ENCODE assay signal across 22 cellular contexts in genomic region chr3:172478116-172478515, GRCh38. TPM values are rescaled to one million over a fixed set of nuclear protein-coding genes. Genes with fewer than 3 reads are reported as not detected.
DNase-seq lines count a peak whose midpoint lies in the region; ATAC-seq, FAIRE-seq and TF ChIP-seq lines count a peak whose summit lies in the region.
"Had no signal": no experiment of that assay in that cellular context is flagged by ENCODE, and none has a peak within 500 bp of the region (broad histone marks: within the 10 kb centered on the region; RNA-seq: fewer than 3 reads in every experiment).

No MANE protein-coding gene starts in this region.

- TF ChIP-seq POLR2A in endothelial cell of umbilical vein (IDR thresholded peaks at IDR 0.05; ENCODE audit: low read depth, low read length), result no peak

- no peaks in the 10 kb centered on the region for H3K79me2 ChIP-seq in endothelial cell of umbilical vein (ENCODE audit: control insufficient read depth, insufficient read depth, low read length)

- FAIRE-seq in endothelial cell of umbilical vein (lab: Jason Lieb, UNC), result no peak

- no peaks in the 10 kb centered on the region for H3K9me1 ChIP-seq in endothelial cell of umbilical vein (replicated peaks; ENCODE audit: control insufficient read depth, extremely low read depth, insufficient read depth, low read length)

- peak overlapping the region; percentile 78 for H3K27ac ChIP-seq in endothelial cell of umbilical vein (ENCODE audit: insufficient read depth, low read depth, low read length)
- H3K27ac ChIP-seq in lower lobe of right lung, result no peak overlapping the region

- CTCF ChIA-PET in endothelial cell of umbilical vein (lab: Charles Lee), result interaction anchor here (1.0 to 2.7 kb wide), 9 partner anchors 9 to 190 kb away, joined by 3 to 47 read pairs (median 12); no protein-coding TSS in a partner anchor

- H3K27me3 ChIP-seq in endothelial cell of umbilical vein (ENCODE audit: control insufficient read depth in 2 of 2, insufficient read depth in 2 of 2, low read length in 2 of 2), result no peaks in the 10 kb centered on the region
- H3K27me3 ChIP-seq in lower lobe of right lung (ENCODE audit: low read depth), result no peaks in the 10 kb centered on the region
- H3K27me3 ChIP-seq: esophagus muscularis mucosa, upper lobe of right lung had no signal

- ATAC-seq in GM18520 (IDR thresholded peaks at IDR 0.05; ENCODE audit: unreplicated experiment) (peak; percentile 57), GM21381 (IDR thresholded peaks at IDR 0.05; ENCODE audit: unreplicated experiment) (peak; percentile 34), HG03159 (IDR thresholded peaks at IDR 0.05; ENCODE audit: unreplicated experiment) (peak; percentile 57), left lobe of liver (no peak), lower lobe of right lung (no peak), HG03025 (IDR thresholded peaks at IDR 0.05; ENCODE audit: low FRiP score, unreplicated experiment) (no peak)

- intact Hi-C loops in endothelial cell of umbilical vein (cut with micrococcal nuclease) (loop anchor here (5.0 kb wide), 1 partner anchor 71 kb away; no protein-coding TSS in a partner anchor), lower lobe of right lung (cut with DNase I) (no loop called here)

- no peak overlapping the region for H3K9ac ChIP-seq in endothelial cell of umbilical vein (replicated peaks; ENCODE audit: extremely low read depth, insufficient read depth, low read length)

- BruUV-seq in endothelial cell of umbilical vein (replicated peaks; lab: Mats Ljungman, UMichigan), result no TSS peak

- H3K9me3 ChIP-seq in endothelial cell of umbilical vein (replicated peaks; ENCODE audit: control insufficient read depth, insufficient read depth, low read length) (no peaks in the 10 kb centered on the region), lower lobe of right lung (no peaks in the 10 kb centered on the region)
- H3K9me3 ChIP-seq: esophagus muscularis mucosa, upper lobe of right lung had no signal

- no peaks in the 10 kb centered on the region for H3K36me3 ChIP-seq in endothelial cell of umbilical vein (ENCODE audit: control insufficient read depth in 2 of 2, extremely low read depth in 1 of 2, insufficient read depth in 2 of 2, low read length in 2 of 2)
- H3K36me3 ChIP-seq in lower lobe of right lung, result no peaks in the 10 kb centered on the region
- H3K36me3 ChIP-seq: esophagus muscularis mucosa, upper lobe of right lung had no signal

- DNase-seq in endothelial cell of umbilical vein (ENCODE audit: low read depth, low spot score) (no peak), left lobe of liver (ENCODE audit: low spot score) (no peak), lower lobe of right lung (no peak)
- DNase-seq: activated CD4-positive, alpha-beta T cell treated with anti-CD3 and anti-CD28 coated beads, Interleukin-2, amount 50 U/mL, for 1 hour; activated naive CD4-positive, alpha-beta T cell treated with anti-CD3 and anti-CD28 coated beads for 36 hours; Calu3; EL; MV-4-11; NCI-H510A treated with DMSO at 0.1 percent for 48 hours; nephron progenitor cell; upper lobe of right lung had no signal

- H3K4me2 ChIP-seq in endothelial cell of umbilical vein (ENCODE audit: insufficient read depth, low read length), result no peak overlapping the region
- H3K4me2 ChIP-seq: GM23338 had no signal

- peaks cover 14% of the 10 kb centered on the region for H3K4me1 ChIP-seq in endothelial cell of umbilical vein (ENCODE audit: control insufficient read depth, extremely low read depth, insufficient read depth, low read length)
- H3K4me1 ChIP-seq in lower lobe of right lung, result no peaks in the 10 kb centered on the region

- no peaks in the 10 kb centered on the region for H4K20me1 ChIP-seq in endothelial cell of umbilical vein (replicated peaks; ENCODE audit: control insufficient read depth, extremely low read depth, insufficient read depth, low read length)

- peak overlapping the region; percentile 55 for H2AFZ ChIP-seq in endothelial cell of umbilical vein (ENCODE audit: low read depth, low read length)
- H2AFZ ChIP-seq: GM23338 had no signal

- dilution Hi-C loops in endothelial cell of umbilical vein (cut with MboI; ENCODE audit: extremely low pct_ligation_motif_present, low sequenced_read_pairs), result no loop called here

- no peak overlapping the region for H3K4me3 ChIP-seq in endothelial cell of umbilical vein (replicated peaks in 1 of 3; ENCODE audit: insufficient read depth in 1 of 3, low read depth in 1 of 3, low read length in 3 of 3)
- no peak overlapping the region for H3K4me3 ChIP-seq in lower lobe of right lung
- H3K4me3 ChIP-seq: GM23338, K562, upper lobe of right lung had no signal

- TF ChIP-seq CTCF in endothelial cell of umbilical vein (IDR thresholded peaks at IDR 0.05; ENCODE audit: extremely low read depth in 1 of 2, insufficient read depth in 1 of 2, low read depth in 1 of 2, low read length in 2 of 2), result no peak
- no peak for TF ChIP-seq CTCF in lower lobe of right lung (IDR thresholded peaks at IDR 0.05)

- POLR2A ChIA-PET in endothelial cell of umbilical vein (lab: Charles Lee), result no interaction called here

TF ChIP-seq in endothelial cell of umbilical vein, 7 proteins besides CTCF, POLR2A, EP300 and RAD21:
- TF ChIP-seq JUN (IDR thresholded peaks at IDR 0.05; ENCODE audit: borderline replicate concordance, insufficient read depth, insufficient read length, low read depth), result no peak
- no peak for TF ChIP-seq GATA2 (IDR thresholded peaks at IDR 0.05; ENCODE audit: insufficient read depth, insufficient read length, low read depth, low read length)
- no peak for TF ChIP-seq EZH2 (IDR thresholded peaks at IDR 0.05; ENCODE audit: borderline replicate concordance, low read depth, low read length, severe bottlenecking)
- TF ChIP-seq MYC (IDR thresholded peaks at IDR 0.05; ENCODE audit: low read depth, low read length), result no peak
- TF ChIP-seq MAX (IDR thresholded peaks at IDR 0.05; ENCODE audit: insufficient read depth, insufficient read length), result no peak
- TF ChIP-seq POLR2AphosphoS5 (IDR thresholded peaks at IDR 0.05; ENCODE audit: insufficient read depth, low read depth, low read length), result no peak
- TF ChIP-seq FOS (IDR thresholded peaks at IDR 0.05; ENCODE audit: borderline replicate concordance, insufficient read depth, low read length), result no peak
TF ChIP-seq in endothelial cell of umbilical vein: peak in this region for 0.

RNA-seq across cellular contexts. Expression of gene GHSR, which starts 29.9 kb away (rescaled TPM):
- total RNA-seq in endothelial cell of umbilical vein, result not detected in 2 replicates
- polyA plus RNA-seq in endothelial cell of umbilical vein, result not detected in 2 replicates
- not detected in 2 replicates for polyA plus RNA-seq in endothelial cell of umbilical vein (2011; cell fraction: cytosol; rRNA removed)
- not detected in 2 replicates for polyA plus RNA-seq in endothelial cell of umbilical vein (2011; cell fraction: nucleus; rRNA removed)
- not detected in 2 replicates for polyA plus RNA-seq in endothelial cell of umbilical vein (2012)
- polyA minus RNA-seq in endothelial cell of umbilical vein, result not detected in 2 replicates
- polyA minus RNA-seq in endothelial cell of umbilical vein (2011; cell fraction: cytosol; rRNA and poly(A)+ RNA removed), result not detected
- not detected in 2 replicates for polyA minus RNA-seq in endothelial cell of umbilical vein (2011; cell fraction: nucleus; rRNA and poly(A)+ RNA removed)
- not detected for total RNA-seq in left lobe of liver
- total RNA-seq in lower lobe of right lung, result not detected
- total RNA-seq: activated naive CD4-positive, alpha-beta T cell treated with anti-CD3 and anti-CD28 coated beads for 36 hours; Calu3; esophagus muscularis mucosa; glomerular endothelial cell; GM23338; K562; mesenteric fat pad; progenitor cell of endocrine pancreas; T-helper 1 cell treated with Interleukin-12 subunit alpha and Interleukin-12 subunit beta and Interleukin-4 antibody, amounts not matched to agents 30 ng/mL and 1 ng/mL, for 36 hours; upper lobe of right lung had no signal
- polyA plus RNA-seq: GM23338, K562 had no signal

RNA-seq across cellular contexts. Expression of gene TNFSF10, which starts 45.1 kb away (rescaled TPM):
- total RNA-seq in endothelial cell of umbilical vein (18.5 and 31.2 TPM in 2 replicates), left lobe of liver (45.3 TPM), lower lobe of right lung (168 TPM)
- polyA plus RNA-seq in endothelial cell of umbilical vein, result 35.6 and 55.0 TPM in 2 replicates
- polyA plus RNA-seq in endothelial cell of umbilical vein (2011; cell fraction: cytosol; rRNA removed), result 41.6 and 43.6 TPM in 2 replicates
- polyA plus RNA-seq in endothelial cell of umbilical vein (2011; cell fraction: nucleus; rRNA removed), result 20.3 and 25.2 TPM in 2 replicates
- 18.1 and 23.7 TPM in 2 replicates for polyA plus RNA-seq in endothelial cell of umbilical vein (2012)
- 82.8 and 95.4 TPM in 2 replicates for polyA minus RNA-seq in endothelial cell of umbilical vein
- not detected for polyA minus RNA-seq in endothelial cell of umbilical vein (2011; cell fraction: cytosol; rRNA and poly(A)+ RNA removed)
- polyA minus RNA-seq in endothelial cell of umbilical vein (2011; cell fraction: nucleus; rRNA and poly(A)+ RNA removed), result 40.0 and 41.3 TPM in 2 replicates
- total RNA-seq: GM23338 had no signal

Comparison
In these comparisons a context has a peak if more than half of its experiments do, and no peak if none do; other contexts are left out.
1. ATAC-seq: peak in GM18520 (single experiment), GM21381 (single experiment) and HG03159 (single experiment); none in left lobe of liver (single experiment), lower lobe of right lung (0 of 2) and HG03025 (single experiment).